Comparison of ENCODE assay signal across 1 cellular context in the genomic region with DNA sequence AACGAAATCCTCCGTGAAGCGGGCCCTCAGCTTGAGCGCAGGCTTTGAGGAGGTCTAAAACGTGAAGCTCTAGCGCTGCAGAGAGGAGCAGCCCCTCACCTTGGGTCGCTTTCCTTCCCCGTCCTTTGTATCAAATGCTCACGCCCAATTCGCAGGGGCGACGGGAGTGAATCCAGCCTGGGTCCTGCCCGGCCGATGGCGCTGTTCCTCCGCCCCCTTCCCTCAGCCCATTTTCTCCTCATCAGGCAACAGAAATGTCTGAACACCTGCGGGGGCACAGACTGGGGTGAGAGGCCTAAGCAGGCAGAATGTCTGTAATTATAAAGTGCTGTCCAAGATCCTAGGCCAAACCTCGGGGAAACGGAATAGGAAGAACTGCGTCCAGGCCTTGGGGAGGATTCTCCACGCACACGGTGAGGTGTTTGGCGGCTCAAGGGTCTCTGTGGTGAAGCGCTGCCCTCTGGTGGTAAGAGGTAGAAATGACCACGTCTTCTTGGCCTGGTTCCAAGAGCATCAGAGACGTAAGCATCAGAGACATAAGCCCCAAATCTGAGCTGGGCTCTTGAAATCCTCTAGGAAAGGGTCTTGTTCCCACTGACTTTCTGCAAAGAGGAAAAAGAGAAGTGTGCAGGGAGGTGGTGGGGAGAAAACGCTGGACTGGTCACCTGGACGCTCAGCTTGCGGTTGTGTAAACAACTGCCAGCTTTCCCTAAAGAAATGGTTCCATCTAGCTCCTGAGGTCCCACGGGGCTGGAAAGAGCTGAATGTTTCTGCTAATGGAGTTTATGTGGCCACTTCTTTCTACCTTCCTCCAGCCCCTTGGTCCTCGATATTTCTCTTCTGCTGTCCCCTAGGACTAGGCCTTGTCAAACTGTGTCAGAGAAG.
TF ChIP-seq lines count a peak whose summit lies in the region.

No MANE protein-coding gene starts in this region.

TF ChIP-seq in SK-N-SH, 30 proteins besides CTCF, POLR2A, EP300 and RAD21 (continued from another document):
- TF ChIP-seq REST (IDR thresholded peaks at IDR 0.05; ENCODE audit: low read depth, low read length) (no peak), CHD2 (IDR thresholded peaks at IDR 0.05; ENCODE audit: low read length, partially characterized antibody) (no peak), MEF2A (IDR thresholded peaks at IDR 0.05; ENCODE audit: borderline replicate concordance, low read depth) (no peak), JUND (IDR thresholded peaks at IDR 0.05) (no peak), NRF1 (IDR thresholded peaks at IDR 0.05; ENCODE audit: low read depth, low read length) (no peak), RFX5 (IDR thresholded peaks at IDR 0.05; ENCODE audit: low read length) (no peak), TCF12 (IDR thresholded peaks at IDR 0.05) (no peak)
